ENCODE assay signal across 9 cellular contexts in the genomic region with DNA sequence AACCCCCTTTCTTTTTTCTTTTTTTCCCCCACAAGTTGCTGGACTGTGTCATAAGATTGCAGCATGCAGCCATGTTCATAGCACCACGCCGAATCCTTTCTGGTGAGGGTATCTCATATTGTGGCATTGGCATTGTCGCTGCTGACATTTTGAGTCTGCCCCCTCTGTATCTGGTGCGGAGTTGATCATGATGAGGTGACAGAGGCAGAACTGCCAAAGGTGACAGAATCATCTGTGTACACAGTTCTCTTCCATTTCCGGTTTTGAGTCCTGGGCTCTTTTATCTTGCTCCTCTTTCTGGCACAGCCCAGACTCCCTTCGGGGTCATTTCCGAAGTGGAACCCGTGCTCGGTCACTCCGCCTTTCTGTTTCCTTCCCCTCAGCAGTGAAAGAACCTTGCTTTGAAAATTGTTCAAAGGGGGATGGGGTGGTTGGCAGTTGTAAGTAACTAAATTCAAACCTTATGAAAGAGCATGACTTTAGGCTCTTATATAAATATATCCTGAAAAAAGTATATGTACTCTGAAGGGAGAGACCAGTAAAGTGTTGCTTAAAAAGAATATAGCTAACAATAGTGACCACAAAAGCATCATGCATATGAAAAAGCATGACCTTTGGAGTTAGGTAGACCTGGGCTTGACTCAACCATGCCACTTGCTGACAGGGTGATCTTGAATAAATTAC. TPM values are rescaled to one million over a fixed set of nuclear protein-coding genes. Genes with fewer than 3 reads are reported as not detected.
DNase-seq lines count a peak whose midpoint lies in the region; ATAC-seq and TF ChIP-seq lines count a peak whose summit lies in the region.
"Had no signal": no experiment of that assay in that cellular context is flagged by ENCODE, and none has a peak within 500 bp of the region (broad histone marks: within the 10 kb centered on the region; RNA-seq: fewer than 3 reads in every experiment).

No MANE protein-coding gene starts in this region.

- no CpG with 5 or more reads among the region's 10 CpGs for WGBS in H9 (ENCODE audit: extremely low coverage, insufficient read length, low lambda C conversion rate)

- H3K23me2 ChIP-seq in H9 (ENCODE audit: insufficient read length, low read depth, low read length, poor library complexity, severe bottlenecking), result no peaks in the 10 kb centered on the region

- H3K27ac Mint-ChIP-seq in activated naive CD4-positive, alpha-beta T cell treated with anti-CD3 and anti-CD28 coated beads, Interleukin-2, amount 10 ng/mL, durations not matched to agents 7 days and 5 days, result peak overlapping the region; percentile 25
- H3K27ac Mint-ChIP-seq in H9, result no peak overlapping the region

- H2BK120ac ChIP-seq in H9 (ENCODE audit: low read depth, low read length, poor library complexity, severe bottlenecking), result no peak overlapping the region

- no peak overlapping the region for H3K4me2 ChIP-seq in H9 (ENCODE audit: insufficient read depth, insufficient read length, low read length)
- H3K4me2 ChIP-seq: A549 had no signal

- H2BK12ac ChIP-seq in H9 (ENCODE audit: insufficient read length, low read depth, low read length), result no peak overlapping the region

- H3K4me3 Mint-ChIP-seq in activated naive CD4-positive, alpha-beta T cell treated with anti-CD3 and anti-CD28 coated beads, Interleukin-2, amount 10 ng/mL, durations not matched to agents 7 days and 5 days, result peak overlapping the region; percentile 29
- H3K4me3 Mint-ChIP-seq in H9, result no peak overlapping the region

- no peak for DNase-seq in activated CD4-positive, CD25-positive, alpha-beta regulatory T cell treated with anti-CD3 and anti-CD28 coated beads, Interleukin-2, amount 50 U/mL, for 72 hours
- DNase-seq in activated naive CD4-positive, alpha-beta T cell treated with anti-CD3 and anti-CD28 coated beads, Interleukin-2, amount 10 ng/mL, durations not matched to agents 7 days and 5 days, result peak; percentile 71
- no peak for DNase-seq in sciatic nerve (ENCODE audit: low spot score)
- DNase-seq in middle frontal gyrus (ENCODE audit: extremely low spot score, low spot score), result no peak
- no peak for DNase-seq in H9
- no peak for DNase-seq in HCEC 1CT

- H3K9ac ChIP-seq in H9 (ENCODE audit: extremely low read depth, insufficient read length, low read length), result no peak overlapping the region

- H3K4me1 ChIP-seq in H9 (ENCODE audit: insufficient read depth, low read length), result peaks cover 10% of the 10 kb centered on the region; the same call in 1 of the 2 replicates
- H3K4me1 ChIP-seq: A549 had no signal

- H4K91ac ChIP-seq in H9 (ENCODE audit: insufficient read length, low read depth, low read length), result no peak overlapping the region

- no peak overlapping the region for H2AFZ ChIP-seq in H9 (ENCODE audit: low read length)

- no peak overlapping the region for H3K4ac ChIP-seq in H9 (ENCODE audit: low read depth, low read length)

- H3K14ac ChIP-seq in H9 (ENCODE audit: insufficient read depth, low read length), result no peak overlapping the region

- H3K56ac ChIP-seq in H9 (ENCODE audit: insufficient read length, low read depth, low read length), result no peak overlapping the region

- no peak overlapping the region for H2BK5ac ChIP-seq in H9 (ENCODE audit: insufficient read length, low read length)

- ATAC-seq in activated CD4-positive, CD25-positive, alpha-beta regulatory T cell treated with anti-CD3 and anti-CD28 coated beads, Interleukin-2, amount 50 U/mL, for 24 hours, result peak; percentile 73 to 81
- peak; percentile 95 for ATAC-seq in HG03442 (IDR thresholded peaks at IDR 0.05; ENCODE audit: unreplicated experiment)
- ATAC-seq in sciatic nerve, result peak; percentile 51
- ATAC-seq: A549 had no signal

- H2BK15ac ChIP-seq in H9 (ENCODE audit: low read depth, low read length), result no peak overlapping the region

- H3K4me1 Mint-ChIP-seq in activated naive CD4-positive, alpha-beta T cell treated with anti-CD3 and anti-CD28 coated beads, Interleukin-2, amount 10 ng/mL, durations not matched to agents 7 days and 5 days, result peaks cover 26% of the 10 kb centered on the region
- peaks cover 49 to 54% of the 10 kb centered on the region in 2 experiments for H3K4me1 Mint-ChIP-seq in H9

- H2AK5ac ChIP-seq in H9 (ENCODE audit: insufficient read length, low read length), result no peak overlapping the region

- H3K27me3 Mint-ChIP-seq in activated naive CD4-positive, alpha-beta T cell treated with anti-CD3 and anti-CD28 coated beads, Interleukin-2, amount 10 ng/mL, durations not matched to agents 7 days and 5 days, result peaks cover 8% of the 10 kb centered on the region
- H3K27me3 Mint-ChIP-seq in H9 (ENCODE audit: low read depth), result peaks cover 23% of the 10 kb centered on the region

- no peak overlapping the region for H4K5ac ChIP-seq in H9 (ENCODE audit: insufficient read length, low read depth, low read length)

- CTCF ChIA-PET in activated naive CD4-positive, alpha-beta T cell treated with anti-CD3 and anti-CD28 coated beads, Interleukin-2, amount 10 ng/mL, durations not matched to agents 7 days and 5 days (lab: Charles Lee), result no interaction called here

- no peak overlapping the region for H3K23ac ChIP-seq in H9 (ENCODE audit: insufficient read length, low read depth, low read length)

- no peak overlapping the region for H2BK20ac ChIP-seq in H9 (ENCODE audit: low read depth, low read length, poor library complexity, severe bottlenecking)

- H3K27me3 ChIP-seq in H9 (ENCODE audit: insufficient read depth, low read length), result no peaks in the 10 kb centered on the region

- intact Hi-C loops in sciatic nerve (cut with DNase I), result no loop called here

- H4K8ac ChIP-seq in H9 (replicated peaks; ENCODE audit: insufficient read length, low read depth, low read length), result no peak overlapping the region

- no peak overlapping the region for H3K27ac ChIP-seq in H9 (ENCODE audit: insufficient read length, low read depth, low read length)
- H3K27ac ChIP-seq: A549 had no signal

- no peak overlapping the region for H3T11ph ChIP-seq in H9 (ENCODE audit: low read length)

- no peak for TF ChIP-seq CTCF in H9 (conservative IDR thresholded peaks at IDR 0.05)

- H3K79me1 ChIP-seq in H9 (ENCODE audit: insufficient read depth, low read depth, low read length, poor library complexity, severe bottlenecking), result no peaks in the 10 kb centered on the region

- no peaks in the 10 kb centered on the region for H3K9me3 Mint-ChIP-seq in activated naive CD4-positive, alpha-beta T cell treated with anti-CD3 and anti-CD28 coated beads, Interleukin-2, amount 10 ng/mL, durations not matched to agents 7 days and 5 days
- peaks cover 19 to 22% of the 10 kb centered on the region in 2 experiments for H3K9me3 Mint-ChIP-seq in H9

- no peak overlapping the region for H3K18ac ChIP-seq in H9 (ENCODE audit: insufficient read length, low read depth, low read length)

- H3K79me2 ChIP-seq in H9 (ENCODE audit: insufficient read depth, low read length), result no peaks in the 10 kb centered on the region

- no peaks in the 10 kb centered on the region for H4K20me1 ChIP-seq in H9 (ENCODE audit: control insufficient read depth, insufficient read depth, insufficient read length)

- H3K9me3 ChIP-seq in H9 (ENCODE audit: control insufficient read depth, low read depth, low read length), result no peaks in the 10 kb centered on the region
- H3K9me3 ChIP-seq: A549 had no signal

- no peaks in the 10 kb centered on the region for H3K36me3 Mint-ChIP-seq in activated naive CD4-positive, alpha-beta T cell treated with anti-CD3 and anti-CD28 coated beads, Interleukin-2, amount 10 ng/mL, durations not matched to agents 7 days and 5 days
- peaks cover 10 to 23% (median 12%) of the 10 kb centered on the region in 3 experiments; a peak in 6 of 7 replicates for H3K36me3 Mint-ChIP-seq in H9 (ENCODE audit: insufficient read depth in 1 of 3, low read depth in 3 of 3)

RNA-seq across cellular contexts. Expression of a gene that starts 55.0 kb away (rescaled TPM):
- total RNA-seq in sciatic nerve, result 92.9 TPM
- total RNA-seq in H9 (2021), result 26.4 and 28.7 TPM in 2 replicates
